In the genomic region with DNA sequence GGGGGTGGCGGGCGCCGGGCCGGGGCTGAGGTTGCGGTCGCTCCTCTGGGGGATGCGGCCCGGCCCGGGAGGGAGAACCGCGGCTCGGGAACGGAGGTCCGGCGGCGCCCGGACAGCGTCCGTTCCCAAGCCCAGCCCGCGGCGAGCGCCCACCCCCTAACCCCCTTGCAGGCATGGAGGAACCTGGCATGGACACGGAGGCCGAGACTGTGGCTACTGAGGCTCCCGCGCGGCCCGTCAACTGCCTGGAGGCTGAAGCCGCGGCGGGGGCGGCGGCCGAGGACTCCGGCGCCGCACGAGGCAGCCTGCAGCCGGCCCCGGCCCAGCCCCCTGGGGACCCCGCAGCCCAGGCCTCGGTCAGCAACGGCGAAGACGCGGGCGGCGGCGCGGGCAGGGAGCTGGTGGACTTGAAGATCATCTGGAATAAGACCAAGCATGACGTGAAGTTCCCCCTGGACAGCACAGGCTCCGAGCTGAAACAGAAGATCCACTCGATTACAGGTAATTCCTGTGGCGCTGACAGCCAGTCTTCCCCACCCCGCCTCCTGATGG, we compare ENCODE assay signal across 1 cellular context.
TF ChIP-seq lines count a peak whose summit lies in the region.

No MANE protein-coding gene starts in this region.

TF ChIP-seq in HepG2, 621 proteins besides CTCF, POLR2A, EP300 and RAD21 (continued from another document and continues in another):
- TF ChIP-seq FOXM1 (CRISPR knock-in tag; IDR thresholded peaks at IDR 0.05) (no peak), ZNF230 (CRISPR knock-in tag; IDR thresholded peaks at IDR 0.05) (0 out of 2 replicates have a peak, but pooled peaks have one; percentile 1), HMGA1 (CRISPR knock-in tag; conservative IDR thresholded peaks at IDR 0.05) (no peak), ZNF282 (IDR thresholded peaks at IDR 0.05; ENCODE audit: partially characterized antibody) (no peak), NFKB2 (CRISPR knock-in tag; IDR thresholded peaks at IDR 0.05; ENCODE audit: borderline replicate concordance) (no peak), EHMT2 (IDR thresholded peaks at IDR 0.05; ENCODE audit: borderline replicate concordance, low read depth, low read length) (no peak), ZNF484 (CRISPR knock-in tag; IDR thresholded peaks at IDR 0.05; ENCODE audit: borderline replicate concordance, low read depth) (no peak), ZNF329 (CRISPR knock-in tag; IDR thresholded peaks at IDR 0.05; ENCODE audit: low read depth) (peak; percentile 92; the same call in 1 of the 2 replicates), ZNF431 (CRISPR knock-in tag; IDR thresholded peaks at IDR 0.05; ENCODE audit: borderline replicate concordance, low read depth) (no peak; the same call in 1 of the 2 replicates), HES4 (CRISPR knock-in tag; IDR thresholded peaks at IDR 0.05; ENCODE audit: borderline replicate concordance) (peak; percentile 52; the same call in 1 of the 2 replicates), CAMTA2 (CRISPR knock-in tag; IDR thresholded peaks at IDR 0.05; ENCODE audit: borderline replicate concordance) (no peak; the same call in 1 of the 2 replicates), TCF7L2 (IDR thresholded peaks at IDR 0.05; ENCODE audit: low read depth, low read length) (no peak), FOXP1 (IDR thresholded peaks at IDR 0.05) (no peak), FOXP1 (CRISPR knock-in tag; IDR thresholded peaks at IDR 0.05) (no peak), ZNF737 (CRISPR knock-in tag; IDR thresholded peaks at IDR 0.05; ENCODE audit: borderline replicate concordance) (peak; percentile 62; the same call in 1 of the 2 replicates), ZNF891 (CRISPR knock-in tag; IDR thresholded peaks at IDR 0.05) (no peak; the same call in 1 of the 2 replicates), CC2D1A (CRISPR knock-in tag; IDR thresholded peaks at IDR 0.05) (no peak), ASH2L (IDR thresholded peaks at IDR 0.05; ENCODE audit: insufficient read length, low read depth, low read length) (peak; percentile 57), MAFG (CRISPR knock-in tag; IDR thresholded peaks at IDR 0.05) (0 out of 2 replicates have a peak, but pooled peaks have one; percentile 36), CEBPB (IDR thresholded peaks at IDR 0.05; ENCODE audit: borderline replicate concordance, low read depth, low read length) (no peak), ZNF724P (CRISPR knock-in tag; IDR thresholded peaks at IDR 0.05; ENCODE audit: borderline replicate concordance) (no peak), NR1H2 (CRISPR knock-in tag; IDR thresholded peaks at IDR 0.05; ENCODE audit: borderline replicate concordance, low read depth) (peak; percentile 45; the same call in 1 of the 2 replicates), NCOA5 (CRISPR knock-in tag; IDR thresholded peaks at IDR 0.05) (no peak), ATF7-NPFF (CRISPR knock-in tag; IDR thresholded peaks at IDR 0.05; ENCODE audit: low read depth) (peak; percentile 9; the same call in 1 of the 2 replicates), ZNF550 (CRISPR knock-in tag; IDR thresholded peaks at IDR 0.05; ENCODE audit: borderline replicate concordance) (no peak), ZNF337 (CRISPR knock-in tag; IDR thresholded peaks at IDR 0.05; ENCODE audit: borderline replicate concordance, low read depth) (no peak), ZNF143 (CRISPR knock-in tag; IDR thresholded peaks at IDR 0.05) (no peak), KDM5B (CRISPR knock-in tag; IDR thresholded peaks at IDR 0.05; ENCODE audit: borderline replicate concordance) (no peak)
- TF ChIP-seq, protein P1, sequence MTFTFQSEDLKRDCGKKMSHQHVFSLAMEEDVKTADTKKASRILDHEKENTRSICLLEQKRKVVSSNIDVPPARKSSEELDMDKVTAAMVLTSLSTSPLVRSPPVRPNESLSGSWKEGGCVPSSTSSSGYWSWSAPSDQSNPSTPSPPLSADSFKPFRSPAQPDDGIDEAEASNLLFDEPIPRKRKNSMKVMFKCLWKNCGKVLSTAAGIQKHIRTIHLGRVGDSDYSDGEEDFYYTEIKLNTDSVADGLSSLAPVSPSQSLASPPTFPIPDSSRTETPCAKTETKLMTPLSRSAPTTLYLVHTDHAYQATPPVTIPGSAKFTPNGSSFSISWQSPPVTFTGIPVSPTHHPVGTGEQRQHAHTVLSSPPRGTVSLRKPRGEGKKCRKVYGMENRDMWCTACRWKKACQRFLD (CRISPR knock-in tag; IDR thresholded peaks at IDR 0.05; ENCODE audit: borderline replicate concordance): no peak
- TF ChIP-seq, protein P2, sequence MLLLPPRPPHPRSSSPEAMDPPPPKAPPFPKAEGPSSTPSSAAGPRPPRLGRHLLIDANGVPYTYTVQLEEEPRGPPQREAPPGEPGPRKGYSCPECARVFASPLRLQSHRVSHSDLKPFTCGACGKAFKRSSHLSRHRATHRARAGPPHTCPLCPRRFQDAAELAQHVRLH (CRISPR knock-in tag; IDR thresholded peaks at IDR 0.05; ENCODE audit: borderline replicate concordance, low read depth): no peak
- TF ChIP-seq, protein P3, sequence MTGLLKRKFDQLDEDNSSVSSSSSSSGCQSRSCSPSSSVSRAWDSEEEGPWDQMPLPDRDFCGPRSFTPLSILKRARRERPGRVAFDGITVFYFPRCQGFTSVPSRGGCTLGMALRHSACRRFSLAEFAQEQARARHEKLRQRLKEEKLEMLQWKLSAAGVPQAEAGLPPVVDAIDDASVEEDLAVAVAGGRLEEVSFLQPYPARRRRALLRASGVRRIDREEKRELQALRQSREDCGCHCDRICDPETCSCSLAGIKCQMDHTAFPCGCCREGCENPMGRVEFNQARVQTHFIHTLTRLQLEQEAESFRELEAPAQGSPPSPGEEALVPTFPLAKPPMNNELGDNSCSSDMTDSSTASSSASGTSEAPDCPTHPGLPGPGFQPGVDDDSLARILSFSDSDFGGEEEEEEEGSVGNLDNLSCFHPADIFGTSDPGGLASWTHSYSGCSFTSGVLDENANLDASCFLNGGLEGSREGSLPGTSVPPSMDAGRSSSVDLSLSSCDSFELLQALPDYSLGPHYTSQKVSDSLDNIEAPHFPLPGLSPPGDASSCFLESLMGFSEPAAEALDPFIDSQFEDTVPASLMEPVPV (CRISPR knock-in tag; IDR thresholded peaks at IDR 0.05): 0 out of 2 replicates have a peak, but pooled peaks have one; percentile 34
- TF ChIP-seq, protein P4, sequence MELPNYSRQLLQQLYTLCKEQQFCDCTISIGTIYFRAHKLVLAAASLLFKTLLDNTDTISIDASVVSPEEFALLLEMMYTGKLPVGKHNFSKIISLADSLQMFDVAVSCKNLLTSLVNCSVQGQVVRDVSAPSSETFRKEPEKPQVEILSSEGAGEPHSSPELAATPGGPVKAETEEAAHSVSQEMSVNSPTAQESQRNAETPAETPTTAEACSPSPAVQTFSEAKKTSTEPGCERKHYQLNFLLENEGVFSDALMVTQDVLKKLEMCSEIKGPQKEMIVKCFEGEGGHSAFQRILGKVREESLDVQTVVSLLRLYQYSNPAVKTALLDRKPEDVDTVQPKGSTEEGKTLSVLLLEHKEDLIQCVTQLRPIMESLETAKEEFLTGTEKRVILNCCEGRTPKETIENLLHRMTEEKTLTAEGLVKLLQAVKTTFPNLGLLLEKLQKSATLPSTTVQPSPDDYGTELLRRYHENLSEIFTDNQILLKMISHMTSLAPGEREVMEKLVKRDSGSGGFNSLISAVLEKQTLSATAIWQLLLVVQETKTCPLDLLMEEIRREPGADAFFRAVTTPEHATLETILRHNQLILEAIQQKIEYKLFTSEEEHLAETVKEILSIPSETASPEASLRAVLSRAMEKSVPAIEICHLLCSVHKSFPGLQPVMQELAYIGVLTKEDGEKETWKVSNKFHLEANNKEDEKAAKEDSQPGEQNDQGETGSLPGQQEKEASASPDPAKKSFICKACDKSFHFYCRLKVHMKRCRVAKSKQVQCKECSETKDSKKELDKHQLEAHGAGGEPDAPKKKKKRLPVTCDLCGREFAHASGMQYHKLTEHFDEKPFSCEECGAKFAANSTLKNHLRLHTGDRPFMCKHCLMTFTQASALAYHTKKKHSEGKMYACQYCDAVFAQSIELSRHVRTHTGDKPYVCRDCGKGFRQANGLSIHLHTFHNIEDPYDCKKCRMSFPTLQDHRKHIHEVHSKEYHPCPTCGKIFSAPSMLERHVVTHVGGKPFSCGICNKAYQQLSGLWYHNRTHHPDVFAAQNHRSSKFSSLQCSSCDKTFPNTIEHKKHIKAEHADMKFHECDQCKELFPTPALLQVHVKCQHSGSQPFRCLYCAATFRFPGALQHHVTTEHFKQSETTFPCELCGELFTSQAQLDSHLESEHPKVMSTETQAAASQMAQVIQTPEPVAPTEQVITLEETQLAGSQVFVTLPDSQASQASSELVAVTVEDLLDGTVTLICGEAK (IDR thresholded peaks at IDR 0.05): no peak
- TF ChIP-seq, protein P4 (CRISPR knock-in tag; IDR thresholded peaks at IDR 0.05): no peak; the same call in 1 of the 2 replicates
- TF ChIP-seq, protein P5, sequence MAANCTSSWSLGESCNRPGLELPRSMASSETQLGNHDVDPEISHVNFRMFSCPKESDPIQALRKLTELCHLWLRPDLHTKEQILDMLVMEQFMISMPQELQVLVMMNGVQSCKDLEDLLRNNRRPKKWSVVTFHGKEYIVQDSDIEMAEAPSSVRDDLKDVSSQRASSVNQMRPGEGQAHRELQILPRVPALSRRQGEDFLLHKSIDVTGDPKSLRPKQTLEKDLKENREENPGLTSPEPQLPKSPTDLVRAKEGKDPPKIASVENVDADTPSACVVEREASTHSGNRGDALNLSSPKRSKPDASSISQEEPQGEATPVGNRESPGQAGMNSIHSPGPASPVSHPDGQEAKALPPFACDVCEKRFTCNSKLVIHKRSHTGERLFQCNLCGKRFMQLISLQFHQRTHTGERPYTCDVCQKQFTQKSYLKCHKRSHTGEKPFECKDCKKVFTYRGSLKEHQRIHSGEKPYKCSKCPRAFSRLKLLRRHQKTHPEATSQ (CRISPR knock-in tag; IDR thresholded peaks at IDR 0.05; ENCODE audit: borderline replicate concordance): peak; percentile 10; the same call in 1 of the 2 replicates
- TF ChIP-seq, protein P6, sequence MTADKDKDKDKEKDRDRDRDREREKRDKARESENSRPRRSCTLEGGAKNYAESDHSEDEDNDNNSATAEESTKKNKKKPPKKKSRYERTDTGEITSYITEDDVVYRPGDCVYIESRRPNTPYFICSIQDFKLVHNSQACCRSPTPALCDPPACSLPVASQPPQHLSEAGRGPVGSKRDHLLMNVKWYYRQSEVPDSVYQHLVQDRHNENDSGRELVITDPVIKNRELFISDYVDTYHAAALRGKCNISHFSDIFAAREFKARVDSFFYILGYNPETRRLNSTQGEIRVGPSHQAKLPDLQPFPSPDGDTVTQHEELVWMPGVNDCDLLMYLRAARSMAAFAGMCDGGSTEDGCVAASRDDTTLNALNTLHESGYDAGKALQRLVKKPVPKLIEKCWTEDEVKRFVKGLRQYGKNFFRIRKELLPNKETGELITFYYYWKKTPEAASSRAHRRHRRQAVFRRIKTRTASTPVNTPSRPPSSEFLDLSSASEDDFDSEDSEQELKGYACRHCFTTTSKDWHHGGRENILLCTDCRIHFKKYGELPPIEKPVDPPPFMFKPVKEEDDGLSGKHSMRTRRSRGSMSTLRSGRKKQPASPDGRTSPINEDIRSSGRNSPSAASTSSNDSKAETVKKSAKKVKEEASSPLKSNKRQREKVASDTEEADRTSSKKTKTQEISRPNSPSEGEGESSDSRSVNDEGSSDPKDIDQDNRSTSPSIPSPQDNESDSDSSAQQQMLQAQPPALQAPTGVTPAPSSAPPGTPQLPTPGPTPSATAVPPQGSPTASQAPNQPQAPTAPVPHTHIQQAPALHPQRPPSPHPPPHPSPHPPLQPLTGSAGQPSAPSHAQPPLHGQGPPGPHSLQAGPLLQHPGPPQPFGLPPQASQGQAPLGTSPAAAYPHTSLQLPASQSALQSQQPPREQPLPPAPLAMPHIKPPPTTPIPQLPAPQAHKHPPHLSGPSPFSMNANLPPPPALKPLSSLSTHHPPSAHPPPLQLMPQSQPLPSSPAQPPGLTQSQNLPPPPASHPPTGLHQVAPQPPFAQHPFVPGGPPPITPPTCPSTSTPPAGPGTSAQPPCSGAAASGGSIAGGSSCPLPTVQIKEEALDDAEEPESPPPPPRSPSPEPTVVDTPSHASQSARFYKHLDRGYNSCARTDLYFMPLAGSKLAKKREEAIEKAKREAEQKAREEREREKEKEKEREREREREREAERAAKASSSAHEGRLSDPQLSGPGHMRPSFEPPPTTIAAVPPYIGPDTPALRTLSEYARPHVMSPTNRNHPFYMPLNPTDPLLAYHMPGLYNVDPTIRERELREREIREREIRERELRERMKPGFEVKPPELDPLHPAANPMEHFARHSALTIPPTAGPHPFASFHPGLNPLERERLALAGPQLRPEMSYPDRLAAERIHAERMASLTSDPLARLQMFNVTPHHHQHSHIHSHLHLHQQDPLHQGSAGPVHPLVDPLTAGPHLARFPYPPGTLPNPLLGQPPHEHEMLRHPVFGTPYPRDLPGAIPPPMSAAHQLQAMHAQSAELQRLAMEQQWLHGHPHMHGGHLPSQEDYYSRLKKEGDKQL (CRISPR knock-in tag; IDR thresholded peaks at IDR 0.05; ENCODE audit: low read depth): no peak
- TF ChIP-seq, protein P7, sequence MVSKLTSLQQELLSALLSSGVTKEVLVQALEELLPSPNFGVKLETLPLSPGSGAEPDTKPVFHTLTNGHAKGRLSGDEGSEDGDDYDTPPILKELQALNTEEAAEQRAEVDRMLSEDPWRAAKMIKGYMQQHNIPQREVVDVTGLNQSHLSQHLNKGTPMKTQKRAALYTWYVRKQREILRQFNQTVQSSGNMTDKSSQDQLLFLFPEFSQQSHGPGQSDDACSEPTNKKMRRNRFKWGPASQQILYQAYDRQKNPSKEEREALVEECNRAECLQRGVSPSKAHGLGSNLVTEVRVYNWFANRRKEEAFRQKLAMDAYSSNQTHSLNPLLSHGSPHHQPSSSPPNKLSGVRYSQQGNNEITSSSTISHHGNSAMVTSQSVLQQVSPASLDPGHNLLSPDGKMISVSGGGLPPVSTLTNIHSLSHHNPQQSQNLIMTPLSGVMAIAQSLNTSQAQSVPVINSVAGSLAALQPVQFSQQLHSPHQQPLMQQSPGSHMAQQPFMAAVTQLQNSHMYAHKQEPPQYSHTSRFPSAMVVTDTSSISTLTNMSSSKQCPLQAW (CRISPR knock-in tag; IDR thresholded peaks at IDR 0.05): no peak
